ENCODE assay signal across 26 cellular contexts in genomic region chr7:81213394-81213793, GRCh38.
"Had no signal": no experiment of that assay in that cellular context is flagged by ENCODE, and none has a peak within 500 bp of the region (broad histone marks: within the 10 kb centered on the region; RNA-seq: fewer than 3 reads in every experiment).

No MANE protein-coding gene starts in this region.

- H3K27me3 ChIP-seq: neural progenitor cell, ovary, sigmoid colon, stomach, thyroid gland, tibial nerve, upper lobe of left lung, vagina had no signal

- H3K36me3 ChIP-seq: neural progenitor cell, ovary, right lobe of liver, sigmoid colon, stomach, thoracic aorta, thyroid gland, tibial nerve, upper lobe of left lung, vagina had no signal

- H3K4me3 ChIP-seq: neural progenitor cell, ovary, psoas muscle, right lobe of liver, sigmoid colon, stomach, thoracic aorta, thyroid gland, tibial nerve, upper lobe of left lung, vagina had no signal

- H3K9me3 ChIP-seq: ovary, psoas muscle, right lobe of liver, sigmoid colon, stomach, thoracic aorta, thyroid gland, tibial nerve, upper lobe of left lung, vagina had no signal

- DNase-seq: natural killer cell; occipital lobe; ovary; posterior cingulate gyrus; psoas muscle; right cardiac atrium; right lobe of liver; sigmoid colon; small intestine; stimulated activated CD4-positive, alpha-beta T cell treated with anti-CD3 and anti-CD28 coated beads, Interleukin-15, amount 100 ng/mL, for 24 hours; stimulated activated CD4-positive, alpha-beta T cell treated with anti-CD3 and anti-CD28 coated beads, Interleukin-2, amount 100 ng/mL, for 24 hours; stimulated activated CD4-positive, alpha-beta T cell treated with anti-CD3 and anti-CD28 coated beads, Interleukin-2, amount 100 ng/mL, for 48 hours; stimulated activated CD4-positive, alpha-beta T cell treated with anti-CD3 and anti-CD28 coated beads, Interleukin-4, amount 100 ng/mL, for 24 hours; stimulated activated naive B cell treated with anti-CD40 and anti-IgM and Interleukin-4, amounts not matched to agents 10 μg/mL and 1 μg/mL and 100 μg/mL, for 72 hours; stimulated activated naive CD4-positive, alpha-beta T cell treated with Interleukin-2 at 50 U/mL for 16 hours; stomach; thyroid gland; trophoblast cell; upper lobe of left lung had no signal

- H3K4me2 ChIP-seq: neural progenitor cell had no signal

- H2AFZ ChIP-seq: neural progenitor cell, parathyroid adenoma had no signal

- H3K27ac ChIP-seq: neural progenitor cell, ovary, parathyroid adenoma, psoas muscle, right lobe of liver, sigmoid colon, stomach, thoracic aorta, thyroid gland, tibial nerve, upper lobe of left lung, vagina had no signal

- H3K4me1 ChIP-seq: parathyroid adenoma, psoas muscle, right lobe of liver, stomach, thyroid gland, upper lobe of left lung had no signal

- H3K79me2 ChIP-seq: parathyroid adenoma had no signal

- FAIRE-seq: small intestine, urothelium cell line had no signal

- H3K9ac ChIP-seq: neural progenitor cell, parathyroid adenoma had no signal

- ATAC-seq: natural killer cell; psoas muscle; right cardiac atrium; right lobe of liver; stimulated activated effector memory CD8-positive, alpha-beta T cell treated with anti-CD3 and anti-CD28 coated beads, Interleukin-12 subunit alpha, Interleukin-12 subunit beta, amount 100 ng/mL, for 72 hours; stimulated activated naive B cell treated with anti-CD40 and anti-IgM and Interleukin-4, amounts not matched to agents 10 μg/mL and 1 μg/mL and 100 μg/mL, for 72 hours had no signal
